Comparison of ENCODE assay signal across 17 cellular contexts in the genomic region with DNA sequence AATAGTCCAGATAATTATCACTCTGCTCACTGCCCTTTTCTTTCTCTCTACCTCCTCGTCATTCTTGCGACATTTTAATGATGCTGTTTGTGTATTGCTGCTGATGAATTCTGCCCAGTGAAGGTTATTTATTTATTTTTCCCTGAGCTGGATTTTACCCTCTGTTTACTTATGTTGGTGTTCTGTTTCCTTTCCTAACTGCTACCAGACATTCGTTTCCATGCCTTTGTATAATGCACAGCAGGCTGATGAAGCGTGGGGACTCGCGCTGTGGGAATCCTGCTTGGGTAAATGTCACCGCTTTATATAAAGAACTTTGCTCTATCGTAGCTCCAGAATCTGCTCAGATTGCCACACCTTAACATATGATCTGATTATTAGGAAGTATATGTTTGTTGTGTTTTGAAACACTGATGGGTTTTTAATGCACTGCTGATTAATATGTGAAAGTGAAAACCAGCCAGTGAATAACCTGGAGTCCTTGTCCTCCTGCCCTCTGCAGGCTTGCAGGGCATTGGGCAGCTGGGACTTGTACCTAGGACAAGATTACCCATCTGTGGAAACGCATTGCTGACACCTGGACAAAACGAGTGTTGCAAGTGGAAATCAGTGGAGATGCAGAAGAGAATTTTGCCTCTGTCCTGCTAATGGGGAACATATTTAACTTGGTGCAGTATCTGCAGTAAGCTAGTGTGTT.
DNase-seq lines count a peak whose midpoint lies in the region; ATAC-seq and TF ChIP-seq lines count a peak whose summit lies in the region.
"Had no signal": no experiment of that assay in that cellular context is flagged by ENCODE, and none has a peak within 500 bp of the region (broad histone marks: within the 10 kb centered on the region; RNA-seq: fewer than 3 reads in every experiment).

No MANE protein-coding gene starts in this region.

- H3K4me1 Mint-ChIP-seq in osteocyte (ENCODE audit: unreplicated experiment) = peaks cover 11% of the 10 kb centered on the region
- H3K4me1 Mint-ChIP-seq in natural killer cell = no peaks in the 10 kb centered on the region
- H3K4me1 Mint-ChIP-seq: activated CD4-positive, alpha-beta memory T cell treated with anti-CD3 and anti-CD28 coated beads, Interleukin-2, amount 10 ng/mL, durations not matched to agents 7 days and 5 days; central memory CD8-positive, alpha-beta T cell had no signal

- H3K9me3 Mint-ChIP-seq in osteocyte (ENCODE audit: unreplicated experiment) (peaks cover 1% of the 10 kb centered on the region), natural killer cell (no peaks in the 10 kb centered on the region)
- H3K9me3 Mint-ChIP-seq: activated CD4-positive, alpha-beta memory T cell treated with anti-CD3 and anti-CD28 coated beads, Interleukin-2, amount 10 ng/mL, durations not matched to agents 7 days and 5 days; central memory CD8-positive, alpha-beta T cell; naive thymus-derived CD4-positive, alpha-beta T cell had no signal

- ATAC-seq in GM18868 (IDR thresholded peaks at IDR 0.05; ENCODE audit: unreplicated experiment) (no peak), natural killer cell (no peak)
- ATAC-seq: HCT116; naive thymus-derived CD4-positive, alpha-beta T cell had no signal

- H3K27me3 Mint-ChIP-seq in osteocyte (ENCODE audit: unreplicated experiment) (no peaks in the 10 kb centered on the region), natural killer cell (ENCODE audit: low read depth in 2 of 2) (peaks cover 16 to 33% of the 10 kb centered on the region in 2 donors)

- H3K4me3 Mint-ChIP-seq in osteocyte (ENCODE audit: unreplicated experiment) (peak overlapping the region; percentile 36), natural killer cell (no peak overlapping the region)
- H3K4me3 Mint-ChIP-seq: activated CD4-positive, alpha-beta memory T cell treated with anti-CD3 and anti-CD28 coated beads, Interleukin-2, amount 10 ng/mL, durations not matched to agents 7 days and 5 days; central memory CD8-positive, alpha-beta T cell; naive thymus-derived CD4-positive, alpha-beta T cell had no signal

- H3K27ac Mint-ChIP-seq in osteocyte (ENCODE audit: unreplicated experiment) = no peak overlapping the region
- H3K27ac Mint-ChIP-seq in natural killer cell = no peak overlapping the region
- H3K27ac Mint-ChIP-seq: activated CD4-positive, alpha-beta memory T cell treated with anti-CD3 and anti-CD28 coated beads, Interleukin-2, amount 10 ng/mL, durations not matched to agents 7 days and 5 days; naive thymus-derived CD4-positive, alpha-beta T cell had no signal

- TF ChIP-seq CTCF in LNCaP clone FGC (IDR thresholded peaks at IDR 0.05; ENCODE audit: control insufficient read depth, extremely low read depth, insufficient read depth) (peak; percentile 35), fibroblast of villous mesenchyme (IDR thresholded peaks at IDR 0.05; ENCODE audit: insufficient read depth, low read depth, low read length) (no peak), osteocyte (IDR thresholded peaks at IDR 0.05) (peak; percentile 19), natural killer cell (IDR thresholded peaks at IDR 0.05) (no peak)

- H3K4me3 ChIP-seq in LNCaP clone FGC (ENCODE audit: low read depth, low read length) = no peak overlapping the region; the same call in 1 of the 2 replicates
- peak overlapping the region; percentile 8 for H3K4me3 ChIP-seq in fibroblast of villous mesenchyme (ENCODE audit: low read depth, low read length)
- H3K4me3 ChIP-seq: esophagus squamous epithelium had no signal

- intact Hi-C loops in natural killer cell (cut with micrococcal nuclease) = no loop called here

- no peak for DNase-seq in LNCaP clone FGC (ENCODE audit: low read depth)
- peak; percentile 94 for DNase-seq in NCI-H748 treated with DMSO at 0.1 percent for 48 hours (lab: John Stamatoyannopoulos, UW)
- DNase-seq in fibroblast of villous mesenchyme (ENCODE audit: low read depth) = peak; percentile 50
- no peak for DNase-seq in osteocyte (ENCODE audit: extremely low spot score, unreplicated experiment)
- no peak for DNase-seq in inferior parietal cortex (ENCODE audit: extremely low spot score)
- no peak for DNase-seq in natural killer cell
- DNase-seq in HCEC 1CT = no peak
- DNase-seq: activated CD4-positive, alpha-beta memory T cell treated with anti-CD3 and anti-CD28 coated beads, Interleukin-2, amount 10 ng/mL, durations not matched to agents 7 days and 5 days; activated gamma-delta T cell; esophagus squamous epithelium; naive thymus-derived CD4-positive, alpha-beta T cell; NCI-H2029; RPMI8226; T1000 had no signal

- H3K36me3 Mint-ChIP-seq in osteocyte (ENCODE audit: unreplicated experiment) = no peaks in the 10 kb centered on the region
- H3K36me3 Mint-ChIP-seq in natural killer cell = no peaks in the 10 kb centered on the region
- H3K36me3 Mint-ChIP-seq: naive thymus-derived CD4-positive, alpha-beta T cell had no signal

Comparison
In these comparisons a context has a peak if more than half of its experiments do, and no peak if none do; other contexts are left out.
1. DNase-seq: peak in NCI-H748 treated with DMSO at 0.1 percent for 48 hours (single experiment) and fibroblast of villous mesenchyme (single experiment); none in LNCaP clone FGC (single experiment), osteocyte (single experiment), inferior parietal cortex (single experiment), natural killer cell (single experiment) and HCEC 1CT (single experiment).
2. CTCF ChIP-seq: peak in LNCaP clone FGC (single experiment) and osteocyte (single experiment); none in fibroblast of villous mesenchyme (single experiment) and natural killer cell (single experiment).